Comparison of ENCODE assay signal across 8 cellular contexts in genomic region chr6:21664263-21665081, GRCh38.
A peak's percentile ranks its signal among the peaks of the same experiment; 100 is the strongest.
DNase-seq lines count a peak whose midpoint lies in the region; ATAC-seq and TF ChIP-seq lines count a peak whose summit lies in the region.

No MANE protein-coding gene starts in this region.

- peak overlapping the region; percentile 19 for H3K27ac ChIP-seq in hepatocyte

- no peaks in the 10 kb centered on the region for H4K20me1 ChIP-seq in hepatocyte (ENCODE audit: insufficient read depth, poor library complexity, severe bottlenecking)

- 1% methylated on average over 70 of the region's 78 CpGs for WGBS in hepatocyte (ENCODE audit: low lambda C conversion rate, missing lambda C conversion rate)

- H3K9me2 ChIP-seq in hepatocyte (replicated peaks; ENCODE audit: insufficient read depth): no peaks in the 10 kb centered on the region

- no peak overlapping the region for H3K27ac Mint-ChIP-seq in activated CD8-positive, alpha-beta T cell treated with anti-CD3 and anti-CD28 coated beads for 36 hours
- H3K27ac Mint-ChIP-seq in activated CD8-positive, alpha-beta T cell treated with anti-CD3 and anti-CD28 coated beads, Interleukin-2, amount 10 ng/mL, durations not matched to agents 7 days and 5 days: no peak overlapping the region

- no peaks in the 10 kb centered on the region for H3K9me3 ChIP-seq in hepatocyte (ENCODE audit: low read depth)
- H3K9me3 ChIP-seq in skeletal muscle satellite cell (replicated peaks; ENCODE audit: low read length): no peaks in the 10 kb centered on the region

- H3K4me1 Mint-ChIP-seq in activated CD8-positive, alpha-beta T cell treated with anti-CD3 and anti-CD28 coated beads for 36 hours (ENCODE audit: low read depth): peaks cover 28% of the 10 kb centered on the region
- peaks cover 22% of the 10 kb centered on the region for H3K4me1 Mint-ChIP-seq in activated CD8-positive, alpha-beta T cell treated with anti-CD3 and anti-CD28 coated beads, Interleukin-2, amount 10 ng/mL, durations not matched to agents 7 days and 5 days (ENCODE audit: low read depth)

- no peaks in the 10 kb centered on the region for H3K36me3 Mint-ChIP-seq in activated CD8-positive, alpha-beta T cell treated with anti-CD3 and anti-CD28 coated beads for 36 hours (ENCODE audit: low read depth)
- no peaks in the 10 kb centered on the region for H3K36me3 Mint-ChIP-seq in activated CD8-positive, alpha-beta T cell treated with anti-CD3 and anti-CD28 coated beads, Interleukin-2, amount 10 ng/mL, durations not matched to agents 7 days and 5 days (ENCODE audit: low read depth)

- H3K27me3 ChIP-seq in hepatocyte: peaks cover 58% of the 10 kb centered on the region
- peaks cover 29% of the 10 kb centered on the region for H3K27me3 ChIP-seq in skeletal muscle satellite cell (ENCODE audit: control insufficient read depth, insufficient read depth, low read length)

- H3K4me3 ChIP-seq in hepatocyte (peak overlapping the region; percentile 66), skeletal muscle satellite cell (ENCODE audit: low read length) (peak overlapping the region; percentile 73)

- H3K9ac ChIP-seq in skeletal muscle satellite cell (ENCODE audit: low read depth, low read length): peak overlapping the region; percentile 48

- peak; percentile 45 for ATAC-seq in activated CD8-positive, alpha-beta T cell treated with anti-CD3 and anti-CD28 coated beads for 36 hours
- ATAC-seq in activated CD8-positive, alpha-beta T cell treated with anti-CD3 and anti-CD28 coated beads, Interleukin-2, amount 10 ng/mL, durations not matched to agents 7 days and 5 days: no peak
- no peak for ATAC-seq in GM21360 (IDR thresholded peaks at IDR 0.05; ENCODE audit: unreplicated experiment)
- ATAC-seq in HG03175 (IDR thresholded peaks at IDR 0.05; ENCODE audit: unreplicated experiment): no peak
- ATAC-seq in HG03039 (IDR thresholded peaks at IDR 0.05; ENCODE audit: unreplicated experiment): no peak

- peak overlapping the region; percentile 46 for H3K4me3 Mint-ChIP-seq in activated CD8-positive, alpha-beta T cell treated with anti-CD3 and anti-CD28 coated beads for 36 hours
- H3K4me3 Mint-ChIP-seq in activated CD8-positive, alpha-beta T cell treated with anti-CD3 and anti-CD28 coated beads, Interleukin-2, amount 10 ng/mL, durations not matched to agents 7 days and 5 days: no peak overlapping the region

- peaks cover 64% of the 10 kb centered on the region for H3K27me3 Mint-ChIP-seq in activated CD8-positive, alpha-beta T cell treated with anti-CD3 and anti-CD28 coated beads for 36 hours
- peaks cover 58% of the 10 kb centered on the region for H3K27me3 Mint-ChIP-seq in activated CD8-positive, alpha-beta T cell treated with anti-CD3 and anti-CD28 coated beads, Interleukin-2, amount 10 ng/mL, durations not matched to agents 7 days and 5 days (ENCODE audit: low read depth)

- CTCF ChIA-PET in activated CD8-positive, alpha-beta T cell treated with anti-CD3 and anti-CD28 coated beads for 36 hours (lab: Charles Lee): interaction anchor here (1.1 kb wide), 1 partner anchor 76 kb away, joined by 4 read pairs; no protein-coding TSS in a partner anchor
- CTCF ChIA-PET in activated CD8-positive, alpha-beta T cell treated with anti-CD3 and anti-CD28 coated beads, Interleukin-2, amount 10 ng/mL, durations not matched to agents 7 days and 5 days (lab: Charles Lee): no interaction called here

- H3K9me3 Mint-ChIP-seq in activated CD8-positive, alpha-beta T cell treated with anti-CD3 and anti-CD28 coated beads for 36 hours: no peaks in the 10 kb centered on the region
- H3K9me3 Mint-ChIP-seq in activated CD8-positive, alpha-beta T cell treated with anti-CD3 and anti-CD28 coated beads, Interleukin-2, amount 10 ng/mL, durations not matched to agents 7 days and 5 days (ENCODE audit: insufficient read depth): no peaks in the 10 kb centered on the region

- H3K79me2 ChIP-seq in hepatocyte: peaks cover 10% of the 10 kb centered on the region

- peak; percentile 36 for DNase-seq in activated CD8-positive, alpha-beta T cell treated with anti-CD3 and anti-CD28 coated beads for 36 hours
- DNase-seq in activated CD8-positive, alpha-beta T cell treated with anti-CD3 and anti-CD28 coated beads, Interleukin-2, amount 10 ng/mL, durations not matched to agents 7 days and 5 days: no peak
- peak; percentile 25 to 35 for DNase-seq in activated T-cell treated with anti-CD3 and anti-CD28 coated beads, Interleukin-2, amount 50 U/mL, for 48 hours
- DNase-seq in hepatocyte (ENCODE audit: low spot score): peak; percentile 58

- H3K36me3 ChIP-seq in hepatocyte (replicated peaks; ENCODE audit: insufficient read depth, low read depth) (no peaks in the 10 kb centered on the region), skeletal muscle satellite cell (ENCODE audit: insufficient read depth, low read length) (no peaks in the 10 kb centered on the region)

- H3K4me1 ChIP-seq in hepatocyte (ENCODE audit: insufficient read depth) (peaks cover 13% of the 10 kb centered on the region), skeletal muscle satellite cell (ENCODE audit: control insufficient read depth, insufficient read depth, low read length) (peaks cover 18% of the 10 kb centered on the region)

- H3K4me2 ChIP-seq in hepatocyte (peak overlapping the region; percentile 98), skeletal muscle satellite cell (ENCODE audit: low read length) (peak overlapping the region; percentile 98)

- POLR2A ChIA-PET in activated CD8-positive, alpha-beta T cell treated with anti-CD3 and anti-CD28 coated beads for 36 hours (lab: Charles Lee): no interaction called here
- POLR2A ChIA-PET in activated CD8-positive, alpha-beta T cell treated with anti-CD3 and anti-CD28 coated beads, Interleukin-2, amount 10 ng/mL, durations not matched to agents 7 days and 5 days (lab: Charles Lee): no interaction called here

- intact Hi-C loops in activated CD8-positive, alpha-beta T cell treated with anti-CD3 and anti-CD28 coated beads for 36 hours (cut with micrococcal nuclease): loop anchor here (5.0 kb wide), 1 partner anchor 67 kb away; no protein-coding TSS in a partner anchor

- H2AFZ ChIP-seq in hepatocyte: peak overlapping the region; percentile 100

- TF ChIP-seq CTCF in activated CD8-positive, alpha-beta T cell treated with anti-CD3 and anti-CD28 coated beads for 36 hours (IDR thresholded peaks at IDR 0.05): no peak
- no peak for TF ChIP-seq CTCF in hepatocyte (IDR thresholded peaks at IDR 0.05; ENCODE audit: poor library complexity)
